ENCODE assay signal across 8 cellular contexts in the genomic region with DNA sequence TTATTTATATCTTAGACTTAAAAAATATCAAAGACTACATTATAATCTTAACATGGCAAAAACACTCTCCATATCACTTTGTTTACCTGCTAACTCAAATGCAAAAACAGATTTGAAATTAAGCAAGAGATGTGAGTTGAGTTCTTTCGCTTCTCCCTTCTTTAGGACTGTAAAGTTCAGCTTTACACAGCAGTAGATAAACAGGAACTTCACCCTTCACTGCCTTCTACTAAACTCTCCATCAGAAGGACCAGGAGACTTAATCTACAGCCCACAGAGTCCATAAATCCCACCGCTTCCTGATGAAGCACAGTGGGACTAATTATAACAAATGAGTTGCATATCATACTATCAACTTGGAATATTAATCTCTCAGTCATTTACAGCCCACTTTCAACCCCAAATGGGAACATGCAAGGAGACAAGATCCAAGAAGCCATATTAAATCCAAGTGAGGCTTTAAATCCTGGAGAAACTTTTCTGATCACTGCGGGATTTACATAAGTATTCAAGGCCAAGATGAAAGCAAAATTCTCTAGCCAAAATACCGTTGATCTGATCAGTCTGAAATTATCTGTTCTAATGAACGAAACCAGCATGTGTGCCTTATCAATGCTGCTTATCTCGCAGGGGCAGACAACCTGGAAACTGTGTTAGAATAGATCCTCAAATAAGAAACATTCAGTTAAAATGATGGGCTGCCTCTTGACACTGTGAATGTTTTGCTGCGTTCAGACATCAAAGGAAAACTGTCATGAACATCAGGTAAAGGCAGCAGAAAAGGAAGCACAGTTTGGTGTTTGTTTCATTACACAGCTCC. TPM values are rescaled to one million over a fixed set of nuclear protein-coding genes. Genes with fewer than 3 reads are reported as not detected.
A peak's percentile ranks its signal among the peaks of the same experiment; 100 is the strongest.
DNase-seq lines count a peak whose midpoint lies in the region; ATAC-seq lines count a peak whose summit lies in the region.

No MANE protein-coding gene starts in this region.

- no peaks in the 10 kb centered on the region for H3K27me3 ChIP-seq in CD8-positive, alpha-beta memory T cell (ENCODE audit: insufficient read depth, low read length, poor library complexity, severe bottlenecking)
- peaks cover 34% of the 10 kb centered on the region for H3K27me3 ChIP-seq in iPS-18a (ENCODE audit: control insufficient read depth, insufficient read depth, low read length)

- H3K36me3 Mint-ChIP-seq in CD8-positive, alpha-beta memory T cell = peaks cover 0 to 9% (median 0%) of the 10 kb centered on the region in 3 donors
- peaks cover 2% of the 10 kb centered on the region for H3K36me3 Mint-ChIP-seq in activated T-helper 1 cell treated with anti-CD3 and anti-CD28 coated beads, Interleukin-12 subunit alpha, Interleukin-12 subunit beta, Interleukin-2, Interleukin-4 antibody, amounts not matched to agents 30 ng/mL and 10 ng/mL and 1 ng/mL, durations not matched to agents 14 hours and 24 hours and 36 hours (ENCODE audit: low read depth)
- H3K36me3 Mint-ChIP-seq in stimulated activated effector memory CD8-positive, alpha-beta T cell treated with anti-CD3 and anti-CD28 coated beads, Interleukin-12 subunit alpha, Interleukin-12 subunit beta, amount 100 ng/mL, for 72 hours = no peaks in the 10 kb centered on the region

- no peaks in the 10 kb centered on the region for H3K9me3 Mint-ChIP-seq in CD8-positive, alpha-beta memory T cell
- no peaks in the 10 kb centered on the region for H3K9me3 Mint-ChIP-seq in activated T-helper 1 cell treated with anti-CD3 and anti-CD28 coated beads, Interleukin-12 subunit alpha, Interleukin-12 subunit beta, Interleukin-2, Interleukin-4 antibody, amounts not matched to agents 30 ng/mL and 10 ng/mL and 1 ng/mL, durations not matched to agents 14 hours and 24 hours and 36 hours
- no peaks in the 10 kb centered on the region for H3K9me3 Mint-ChIP-seq in stimulated activated effector memory CD8-positive, alpha-beta T cell treated with anti-CD3 and anti-CD28 coated beads, Interleukin-12 subunit alpha, Interleukin-12 subunit beta, amount 100 ng/mL, for 72 hours

- intact Hi-C loops in activated T-helper 1 cell treated with anti-CD3 and anti-CD28 coated beads, Interleukin-12 subunit alpha, Interleukin-12 subunit beta, Interleukin-2, Interleukin-4 antibody, amounts not matched to agents 30 ng/mL and 10 ng/mL and 1 ng/mL, durations not matched to agents 14 hours and 24 hours and 36 hours (cut with micrococcal nuclease) = loop anchor here (1.0 kb wide), 1 partner anchor 66 kb away; no protein-coding TSS in a partner anchor

- CTCF ChIA-PET in CD8-positive, alpha-beta memory T cell (lab: Charles Lee) = no interaction called here

- no peaks in the 10 kb centered on the region for H3K36me3 ChIP-seq in CD8-positive, alpha-beta memory T cell (ENCODE audit: insufficient read depth, low read length)
- no peaks in the 10 kb centered on the region for H3K36me3 ChIP-seq in iPS-18a (ENCODE audit: control insufficient read depth, low read depth, low read length)

- peak overlapping the region; percentile 84 to 98 (median 95) for H3K4me3 Mint-ChIP-seq in CD8-positive, alpha-beta memory T cell
- peak overlapping the region; percentile 98 for H3K4me3 Mint-ChIP-seq in activated T-helper 1 cell treated with anti-CD3 and anti-CD28 coated beads, Interleukin-12 subunit alpha, Interleukin-12 subunit beta, Interleukin-2, Interleukin-4 antibody, amounts not matched to agents 30 ng/mL and 10 ng/mL and 1 ng/mL, durations not matched to agents 14 hours and 24 hours and 36 hours
- peak overlapping the region; percentile 87 for H3K4me3 Mint-ChIP-seq in stimulated activated effector memory CD8-positive, alpha-beta T cell treated with anti-CD3 and anti-CD28 coated beads, Interleukin-12 subunit alpha, Interleukin-12 subunit beta, amount 100 ng/mL, for 72 hours

- H3K27ac Mint-ChIP-seq in CD8-positive, alpha-beta memory T cell = peak overlapping the region; percentile 34 to 98 (median 94)
- peak overlapping the region; percentile 85 for H3K27ac Mint-ChIP-seq in activated T-helper 1 cell treated with anti-CD3 and anti-CD28 coated beads, Interleukin-12 subunit alpha, Interleukin-12 subunit beta, Interleukin-2, Interleukin-4 antibody, amounts not matched to agents 30 ng/mL and 10 ng/mL and 1 ng/mL, durations not matched to agents 14 hours and 24 hours and 36 hours
- peak overlapping the region; percentile 87 for H3K27ac Mint-ChIP-seq in stimulated activated effector memory CD8-positive, alpha-beta T cell treated with anti-CD3 and anti-CD28 coated beads, Interleukin-12 subunit alpha, Interleukin-12 subunit beta, amount 100 ng/mL, for 72 hours

- peak overlapping the region; percentile 62 for H3K4me3 ChIP-seq in CD8-positive, alpha-beta memory T cell (ENCODE audit: low read length)
- H3K4me3 ChIP-seq in iPS-18a (ENCODE audit: low read length) = peak overlapping the region; percentile 72

- H3K9me3 ChIP-seq in CD8-positive, alpha-beta memory T cell (ENCODE audit: low read length) = no peaks in the 10 kb centered on the region
- no peaks in the 10 kb centered on the region for H3K9me3 ChIP-seq in iPS-18a (ENCODE audit: control insufficient read depth, low read depth, low read length)

- H3K9ac ChIP-seq in iPS-18a (ENCODE audit: low read length) = peak overlapping the region; percentile 42

- peak in 1 of 5 donors; percentile 37 for DNase-seq in CD8-positive, alpha-beta memory T cell
- no peak for DNase-seq in activated T-helper 1 cell treated with anti-CD3 and anti-CD28 coated beads, Interleukin-12 subunit alpha, Interleukin-12 subunit beta, Interleukin-2, Interleukin-4 antibody, amounts not matched to agents 30 ng/mL and 10 ng/mL and 1 ng/mL, durations not matched to agents 14 hours and 24 hours and 36 hours (ENCODE audit: low spot score)
- DNase-seq in stimulated activated effector memory CD8-positive, alpha-beta T cell treated with anti-CD3 and anti-CD28 coated beads, Interleukin-12 subunit alpha, Interleukin-12 subunit beta, amount 100 ng/mL, for 72 hours (ENCODE audit: low spot score in 2 of 2) = no peak
- DNase-seq in activated CD8-positive, alpha-beta memory T cell treated with anti-CD3 and anti-CD28 coated beads for 24 hours = no peak
- no peak for DNase-seq in NCI-H1105 treated with DMSO at 0.1 percent for 48 hours (lab: John Stamatoyannopoulos, UW)

- peak overlapping the region; percentile 35 for H3K27ac ChIP-seq in CD8-positive, alpha-beta memory T cell (ENCODE audit: low read depth, low read length)
- H3K27ac ChIP-seq in iPS-18a (ENCODE audit: low read length) = no peak overlapping the region

- H3K4me1 Mint-ChIP-seq in CD8-positive, alpha-beta memory T cell = peaks cover 39 to 49% (median 47%) of the 10 kb centered on the region in 3 donors
- peaks cover 35% of the 10 kb centered on the region for H3K4me1 Mint-ChIP-seq in activated T-helper 1 cell treated with anti-CD3 and anti-CD28 coated beads, Interleukin-12 subunit alpha, Interleukin-12 subunit beta, Interleukin-2, Interleukin-4 antibody, amounts not matched to agents 30 ng/mL and 10 ng/mL and 1 ng/mL, durations not matched to agents 14 hours and 24 hours and 36 hours (ENCODE audit: low read depth)
- H3K4me1 Mint-ChIP-seq in stimulated activated effector memory CD8-positive, alpha-beta T cell treated with anti-CD3 and anti-CD28 coated beads, Interleukin-12 subunit alpha, Interleukin-12 subunit beta, amount 100 ng/mL, for 72 hours = peaks cover 47% of the 10 kb centered on the region

- H3K4me1 ChIP-seq in CD8-positive, alpha-beta memory T cell (ENCODE audit: insufficient read depth, low read length) = peaks cover 17% of the 10 kb centered on the region
- H3K4me1 ChIP-seq in iPS-18a (ENCODE audit: control insufficient read depth, low read depth, low read length) = peaks cover 21% of the 10 kb centered on the region

- ATAC-seq in HG03571 (IDR thresholded peaks at IDR 0.05; ENCODE audit: unreplicated experiment) (peak; percentile 25), GM18519 (IDR thresholded peaks at IDR 0.05; ENCODE audit: low FRiP score, unreplicated experiment) (no peak)
- ATAC-seq in stimulated activated effector memory CD8-positive, alpha-beta T cell treated with anti-CD3 and anti-CD28 coated beads, Interleukin-12 subunit alpha, Interleukin-12 subunit beta, amount 100 ng/mL, for 72 hours = no peak

- POLR2A ChIA-PET in CD8-positive, alpha-beta memory T cell (lab: Charles Lee) = no interaction called here

- no peaks in the 10 kb centered on the region for H3K27me3 Mint-ChIP-seq in CD8-positive, alpha-beta memory T cell
- H3K27me3 Mint-ChIP-seq in activated T-helper 1 cell treated with anti-CD3 and anti-CD28 coated beads, Interleukin-12 subunit alpha, Interleukin-12 subunit beta, Interleukin-2, Interleukin-4 antibody, amounts not matched to agents 30 ng/mL and 10 ng/mL and 1 ng/mL, durations not matched to agents 14 hours and 24 hours and 36 hours (ENCODE audit: insufficient read depth) = peaks cover 4% of the 10 kb centered on the region

RNA-seq across cellular contexts. Expression of gene AMFR, which starts 1.6 kb away (rescaled TPM):
- 10 to 100 TPM; 64.3 to 70.1 TPM for total RNA-seq in CD8-positive, alpha-beta memory T cell
- 39.8 TPM for polyA plus RNA-seq in CD8-positive, alpha-beta memory T cell
- total RNA-seq in activated T-helper 1 cell treated with anti-CD3 and anti-CD28 coated beads, Interleukin-12 subunit alpha, Interleukin-12 subunit beta, Interleukin-2, Interleukin-4 antibody, amounts not matched to agents 30 ng/mL and 10 ng/mL and 1 ng/mL, durations not matched to agents 14 hours and 24 hours and 36 hours = 57.2 and 64.3 TPM in 2 replicates

RNA-seq across cellular contexts. Expression of gene NUDT21, which starts 27.3 kb away (rescaled TPM):
- total RNA-seq in CD8-positive, alpha-beta memory T cell = 100 to 1,000 TPM; 334 to 359 TPM
- polyA plus RNA-seq in CD8-positive, alpha-beta memory T cell = 77.2 TPM
- total RNA-seq in activated T-helper 1 cell treated with anti-CD3 and anti-CD28 coated beads, Interleukin-12 subunit alpha, Interleukin-12 subunit beta, Interleukin-2, Interleukin-4 antibody, amounts not matched to agents 30 ng/mL and 10 ng/mL and 1 ng/mL, durations not matched to agents 14 hours and 24 hours and 36 hours = 271 and 313 TPM in 2 replicates

RNA-seq across cellular contexts. Expression of gene OGFOD1, which starts 27.6 kb away (rescaled TPM):
- total RNA-seq in CD8-positive, alpha-beta memory T cell = 10 to 100 TPM; 87.9 to 91.9 TPM
- polyA plus RNA-seq in CD8-positive, alpha-beta memory T cell = 114 TPM
- 87.9 and 90.9 TPM in 2 replicates for total RNA-seq in activated T-helper 1 cell treated with anti-CD3 and anti-CD28 coated beads, Interleukin-12 subunit alpha, Interleukin-12 subunit beta, Interleukin-2, Interleukin-4 antibody, amounts not matched to agents 30 ng/mL and 10 ng/mL and 1 ng/mL, durations not matched to agents 14 hours and 24 hours and 36 hours
